ENCODE assay signal across 1 cellular context in genomic region chr6:149032599-149033405, GRCh38.
A peak's percentile ranks its signal among the peaks of the same experiment; 100 is the strongest.
TF ChIP-seq lines count a peak whose summit lies in the region.

No MANE protein-coding gene starts in this region.

TF ChIP-seq in GM12878, 131 proteins besides CTCF, POLR2A, EP300 and RAD21 (continued from another document and continues in another):
- no peak for TF ChIP-seq IRF3 (IDR thresholded peaks at IDR 0.05)
- TF ChIP-seq ZNF384 (IDR thresholded peaks at IDR 0.05; ENCODE audit: borderline replicate concordance, low read depth, low read length): peak; percentile 92
- TF ChIP-seq ATF2 (IDR thresholded peaks at IDR 0.05; ENCODE audit: low read length): peak; percentile 96
- TF ChIP-seq NFYA (IDR thresholded peaks at IDR 0.05; ENCODE audit: borderline replicate concordance, low read depth, low read length): no peak
- no peak for TF ChIP-seq PRDM15 (CRISPR knock-in tag; IDR thresholded peaks at IDR 0.05)
- no peak; the same call in 1 of the 2 replicates for TF ChIP-seq ASH2L (IDR thresholded peaks at IDR 0.05; ENCODE audit: borderline replicate concordance, low read depth)
- TF ChIP-seq CBX5 (IDR thresholded peaks at IDR 0.05; ENCODE audit: low read depth): 0 out of 2 replicates have a peak, but pooled peaks have one; percentile 77
- TF ChIP-seq NFXL1 (IDR thresholded peaks at IDR 0.05; ENCODE audit: borderline replicate concordance): no peak
- 0 out of 2 replicates have a peak, but pooled peaks have one; percentile 35 for TF ChIP-seq SREBF1 (IDR thresholded peaks at IDR 0.05; ENCODE audit: low read length)
- TF ChIP-seq CHD2 (IDR thresholded peaks at IDR 0.05; ENCODE audit: borderline replicate concordance, low read depth, low read length): peak; percentile 62; the same call in 1 of the 2 replicates
- no peak for TF ChIP-seq MLLT1 (IDR thresholded peaks at IDR 0.05)
- 0 out of 2 replicates have a peak, but pooled peaks have one; percentile 64 for TF ChIP-seq TCF12 (IDR thresholded peaks at IDR 0.05; ENCODE audit: low read depth, low read length)
- no peak for TF ChIP-seq ZBTB11 (CRISPR knock-in tag; IDR thresholded peaks at IDR 0.05)
- TF ChIP-seq BCL11A (IDR thresholded peaks at IDR 0.05; ENCODE audit: low read depth, low read length): peak; percentile 93
- TF ChIP-seq ZNF217 (IDR thresholded peaks at IDR 0.05): peak; percentile 78
- TF ChIP-seq ZNF687 (IDR thresholded peaks at IDR 0.05): peak; percentile 77
- no peak for TF ChIP-seq E4F1 (IDR thresholded peaks at IDR 0.05; ENCODE audit: borderline replicate concordance, partially characterized antibody)
- no peak for TF ChIP-seq NR2C1 (IDR thresholded peaks at IDR 0.05)
- TF ChIP-seq BCL3 (IDR thresholded peaks at IDR 0.05; ENCODE audit: borderline replicate concordance, insufficient read depth, low read depth, low read length, poor library complexity, severe bottlenecking): peak; percentile 99
- no peak for TF ChIP-seq ZNF622 (IDR thresholded peaks at IDR 0.05)
- peak; percentile 76; the same call in 1 of the 2 replicates for TF ChIP-seq MTA3 (IDR thresholded peaks at IDR 0.05; ENCODE audit: borderline replicate concordance, low read length)
- no peak for TF ChIP-seq ELK1 (IDR thresholded peaks at IDR 0.05; ENCODE audit: low read depth, low read length)
- TF ChIP-seq ZNF592 (IDR thresholded peaks at IDR 0.05): no peak
- peak; percentile 76 for TF ChIP-seq IRF4 (IDR thresholded peaks at IDR 0.05; ENCODE audit: low read depth, low read length)
- peak; percentile 70; the same call in 1 of the 2 replicates for TF ChIP-seq CREB1 (IDR thresholded peaks at IDR 0.05; ENCODE audit: low read depth)
- peak; percentile 91 for TF ChIP-seq EED (IDR thresholded peaks at IDR 0.05; ENCODE audit: low read depth)
